In the genomic region with DNA sequence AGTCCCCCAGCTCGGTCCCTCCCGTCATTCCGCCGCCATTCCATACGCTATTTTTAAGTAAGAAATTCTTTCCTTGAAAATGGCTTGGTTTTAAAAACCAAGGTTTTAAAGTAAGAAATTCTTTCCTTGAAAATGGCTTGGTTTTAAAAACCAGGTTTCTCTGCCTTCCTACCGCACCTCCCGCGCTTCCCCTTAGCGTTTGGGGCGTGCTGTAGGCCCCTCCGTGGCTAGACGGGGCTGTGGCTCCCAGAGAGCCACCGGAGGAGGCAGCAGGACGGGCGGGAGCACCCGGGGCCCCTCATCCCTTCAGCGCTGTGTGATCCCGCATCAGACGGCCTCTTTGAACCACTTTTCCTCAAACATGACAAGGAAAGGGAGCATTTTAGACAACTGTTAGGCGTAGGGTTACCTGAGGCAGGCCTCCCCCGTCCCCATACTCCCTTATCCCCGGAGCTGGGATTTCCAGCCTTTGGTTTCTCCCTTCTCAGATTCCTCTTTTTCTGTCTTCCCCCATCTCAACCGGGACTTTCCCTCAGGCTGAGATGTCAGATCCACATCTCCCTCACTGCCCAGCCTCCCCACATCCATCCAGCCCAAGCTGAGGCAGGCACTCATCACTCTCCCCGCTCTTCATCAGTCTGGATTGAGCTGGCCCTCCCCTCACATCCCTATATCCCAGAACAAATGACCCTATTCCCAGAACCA, we compare ENCODE assay signal across 7 cellular contexts. TPM values are rescaled to one million over a fixed set of nuclear protein-coding genes. Genes with fewer than 3 reads are reported as not detected.
A peak's percentile ranks its signal among the peaks of the same experiment; 100 is the strongest.
DNase-seq lines count a peak whose midpoint lies in the region; ATAC-seq and TF ChIP-seq lines count a peak whose summit lies in the region.

No MANE protein-coding gene starts in this region.

- CTCF ChIA-PET in activated CD4-positive, alpha-beta memory T cell treated with anti-CD3 and anti-CD28 coated beads, Interleukin-2, amount 10 ng/mL, durations not matched to agents 7 days and 5 days (lab: Charles Lee), result interaction anchor here (0.7 to 4.3 kb wide), 3 partner anchors 20 to 432 kb away, joined by 3 to 49 read pairs (median 3); no protein-coding TSS in a partner anchor

- peak overlapping the region; percentile 77; the same call in 1 of the 2 replicates for H3K4me3 ChIP-seq in iPS DF 6.9 (ENCODE audit: low read length)

- peaks cover 2% of the 10 kb centered on the region; the same call in 1 of the 2 replicates for H3K4me1 ChIP-seq in iPS DF 6.9 (ENCODE audit: control insufficient read depth, insufficient read depth, low read length)

- peaks cover 10% of the 10 kb centered on the region for H3K27me3 Mint-ChIP-seq in HFFc6 (ENCODE audit: insufficient read depth)
- no peaks in the 10 kb centered on the region for H3K27me3 Mint-ChIP-seq in activated CD4-positive, alpha-beta memory T cell treated with anti-CD3 and anti-CD28 coated beads, Interleukin-2, amount 10 ng/mL, durations not matched to agents 7 days and 5 days

- WGBS in iPS DF 6.9 (ENCODE audit: insufficient coverage, insufficient read length), result no CpG with 5 or more reads among the region's 24 CpGs

- no peaks in the 10 kb centered on the region; the same call in 1 of the 2 replicates for H3K36me3 Mint-ChIP-seq in HFFc6 (ENCODE audit: low read depth)
- peaks cover 33% of the 10 kb centered on the region for H3K36me3 Mint-ChIP-seq in activated CD4-positive, alpha-beta memory T cell treated with anti-CD3 and anti-CD28 coated beads, Interleukin-2, amount 10 ng/mL, durations not matched to agents 7 days and 5 days (ENCODE audit: low read depth)
- peaks cover 26% of the 10 kb centered on the region for H3K36me3 Mint-ChIP-seq in stimulated activated effector memory CD8-positive, alpha-beta T cell treated with anti-CD3 and anti-CD28 coated beads, Interleukin-12 subunit alpha, Interleukin-12 subunit beta, amount 100 ng/mL, for 72 hours

- no peaks in the 10 kb centered on the region for H3K9me3 ChIP-seq in iPS DF 6.9 (ENCODE audit: control insufficient read depth, insufficient read depth, low read length)

- DNase-seq in HFFc6 (no peak), iPS DF 6.9 (ENCODE audit: low read depth, low spot score) (no peak), NCI-H345 treated with DMSO at 0.1 percent for 48 hours (lab: John Stamatoyannopoulos, UW; ENCODE audit: unreplicated experiment) (no peak), NCI-H2196 treated with DMSO at 0.1 percent for 48 hours (lab: John Stamatoyannopoulos, UW; ENCODE audit: unreplicated experiment) (no peak)
- no peak for DNase-seq in activated CD4-positive, alpha-beta memory T cell treated with anti-CD3 and anti-CD28 coated beads, Interleukin-2, amount 10 ng/mL, durations not matched to agents 7 days and 5 days
- DNase-seq in stimulated activated effector memory CD8-positive, alpha-beta T cell treated with anti-CD3 and anti-CD28 coated beads, Interleukin-12 subunit alpha, Interleukin-12 subunit beta, amount 100 ng/mL, for 72 hours (ENCODE audit: low spot score in 2 of 2), result peak in 1 of 2 donors; percentile 64

- H3K4me3 Mint-ChIP-seq in HFFc6, result peak overlapping the region; percentile 87
- H3K4me3 Mint-ChIP-seq in activated CD4-positive, alpha-beta memory T cell treated with anti-CD3 and anti-CD28 coated beads, Interleukin-2, amount 10 ng/mL, durations not matched to agents 7 days and 5 days, result peak overlapping the region; percentile 89
- H3K4me3 Mint-ChIP-seq in stimulated activated effector memory CD8-positive, alpha-beta T cell treated with anti-CD3 and anti-CD28 coated beads, Interleukin-12 subunit alpha, Interleukin-12 subunit beta, amount 100 ng/mL, for 72 hours, result peak overlapping the region; percentile 98

- no peaks in the 10 kb centered on the region for H3K9me3 Mint-ChIP-seq in HFFc6
- H3K9me3 Mint-ChIP-seq in activated CD4-positive, alpha-beta memory T cell treated with anti-CD3 and anti-CD28 coated beads, Interleukin-2, amount 10 ng/mL, durations not matched to agents 7 days and 5 days, result no peaks in the 10 kb centered on the region
- no peaks in the 10 kb centered on the region for H3K9me3 Mint-ChIP-seq in stimulated activated effector memory CD8-positive, alpha-beta T cell treated with anti-CD3 and anti-CD28 coated beads, Interleukin-12 subunit alpha, Interleukin-12 subunit beta, amount 100 ng/mL, for 72 hours

- H3K27ac Mint-ChIP-seq in HFFc6, result peak overlapping the region; percentile 84
- peak overlapping the region; percentile 85 for H3K27ac Mint-ChIP-seq in activated CD4-positive, alpha-beta memory T cell treated with anti-CD3 and anti-CD28 coated beads, Interleukin-2, amount 10 ng/mL, durations not matched to agents 7 days and 5 days
- H3K27ac Mint-ChIP-seq in stimulated activated effector memory CD8-positive, alpha-beta T cell treated with anti-CD3 and anti-CD28 coated beads, Interleukin-12 subunit alpha, Interleukin-12 subunit beta, amount 100 ng/mL, for 72 hours, result peak overlapping the region; percentile 94

- no peak for TF ChIP-seq CTCF in HFFc6 (IDR thresholded peaks at IDR 0.05)

- no peak overlapping the region for H3K27ac ChIP-seq in iPS DF 6.9 (ENCODE audit: low read length)

- ATAC-seq in stimulated activated effector memory CD8-positive, alpha-beta T cell treated with anti-CD3 and anti-CD28 coated beads, Interleukin-12 subunit alpha, Interleukin-12 subunit beta, amount 100 ng/mL, for 72 hours, result no peak
- ATAC-seq in GM18909 (IDR thresholded peaks at IDR 0.05; ENCODE audit: poor library complexity, unreplicated experiment), result no peak

- H3K36me3 ChIP-seq in iPS DF 6.9 (ENCODE audit: control insufficient read depth, insufficient read depth, low read length), result no peaks in the 10 kb centered on the region

- peaks cover 61% of the 10 kb centered on the region for H3K4me1 Mint-ChIP-seq in HFFc6 (ENCODE audit: low read depth)
- peaks cover 60% of the 10 kb centered on the region for H3K4me1 Mint-ChIP-seq in activated CD4-positive, alpha-beta memory T cell treated with anti-CD3 and anti-CD28 coated beads, Interleukin-2, amount 10 ng/mL, durations not matched to agents 7 days and 5 days
- H3K4me1 Mint-ChIP-seq in stimulated activated effector memory CD8-positive, alpha-beta T cell treated with anti-CD3 and anti-CD28 coated beads, Interleukin-12 subunit alpha, Interleukin-12 subunit beta, amount 100 ng/mL, for 72 hours, result peaks cover 61% of the 10 kb centered on the region

- POLR2A ChIA-PET in activated CD4-positive, alpha-beta memory T cell treated with anti-CD3 and anti-CD28 coated beads, Interleukin-2, amount 10 ng/mL, durations not matched to agents 7 days and 5 days (lab: Charles Lee), result interaction anchor here (0.6 to 5.8 kb wide), 10 partner anchors 14 to 489 kb away, joined by 3 to 48 read pairs (median 4); partner anchors contain the start of gene TTF2

- no peaks in the 10 kb centered on the region for H3K27me3 ChIP-seq in iPS DF 6.9 (ENCODE audit: control insufficient read depth, insufficient read depth, low read length)

RNA-seq across cellular contexts. Expression of gene CD58, which starts 0.5 kb away (rescaled TPM):
- total RNA-seq in HFFc6 (2021; fragmentation: NEBNext Ultra II Directional; extraction: Animal tissue kit (Norgen Biotek cat#: 25700)), result 1 to 10 TPM; 6.6 to 9.5 (median 8.5) TPM
- total RNA-seq in activated CD4-positive, alpha-beta memory T cell treated with anti-CD3 and anti-CD28 coated beads, Interleukin-2, amount 10 ng/mL, durations not matched to agents 7 days and 5 days, result 10 to 100 TPM; 55.2 to 59.7 TPM

Comparison
In these comparisons a context has a peak if more than half of its experiments do, and no peak if none do; other contexts are left out.
1. RNA of gene CD58, which starts 0.5 kb away (total RNA-seq): 55.2 to 59.7 TPM in activated CD4-positive, alpha-beta memory T cell treated with anti-CD3 and anti-CD28 coated beads, Interleukin-2, amount 10 ng/mL, durations not matched to agents 7 days and 5 days; 6.6 to 9.5 TPM in HFFc6; every median in the first group is over 4 times any median in the second.
2. Peak in every context shown above with its lines, with median percentiles within 50 percentile points of each other: H3K27ac Mint-ChIP-seq and H3K4me3 Mint-ChIP-seq.